8 cellular contexts compared by ENCODE assay signal in genomic region chr6:149834513-149835481, GRCh38. TPM values are rescaled to one million over a fixed set of nuclear protein-coding genes. Genes with fewer than 3 reads are reported as not detected.
A peak's percentile ranks its signal among the peaks of the same experiment; 100 is the strongest.
DNase-seq lines count a peak whose midpoint lies in the region; ATAC-seq and TF ChIP-seq lines count a peak whose summit lies in the region.

No MANE protein-coding gene starts in this region.

- H3K36me3 Mint-ChIP-seq in CD8-positive, alpha-beta T cell = no peaks in the 10 kb centered on the region
- H3K36me3 Mint-ChIP-seq in activated T-helper 17 cell treated with anti-CD3 and anti-CD28 coated beads, Interleukin-2, amount 50 U/mL, for 72 hours (ENCODE audit: low read depth) = no peaks in the 10 kb centered on the region

- H3K4me1 Mint-ChIP-seq in CD8-positive, alpha-beta T cell (ENCODE audit: low read depth) = peaks cover 2% of the 10 kb centered on the region
- H3K4me1 Mint-ChIP-seq in activated T-helper 17 cell treated with anti-CD3 and anti-CD28 coated beads, Interleukin-2, amount 50 U/mL, for 72 hours = no peaks in the 10 kb centered on the region

- H3K27me3 Mint-ChIP-seq in CD8-positive, alpha-beta T cell (ENCODE audit: low read depth) = peaks cover 4% of the 10 kb centered on the region
- no peaks in the 10 kb centered on the region for H3K27me3 Mint-ChIP-seq in activated T-helper 17 cell treated with anti-CD3 and anti-CD28 coated beads, Interleukin-2, amount 50 U/mL, for 72 hours

- no peak overlapping the region for H3K4me2 ChIP-seq in osteoblast (ENCODE audit: insufficient read depth, low read length)

- peaks cover 5% of the 10 kb centered on the region for H4K20me1 ChIP-seq in osteoblast (ENCODE audit: insufficient read depth, low read length)

- H3K79me2 ChIP-seq in osteoblast (ENCODE audit: insufficient read depth, low read length) = no peaks in the 10 kb centered on the region

- no peak overlapping the region for H3K4me3 ChIP-seq in CD8-positive, alpha-beta T cell (ENCODE audit: low read depth, low read length)
- H3K4me3 ChIP-seq in osteoblast (ENCODE audit: insufficient read depth, low read length) = no peak overlapping the region

- H3K27me3 ChIP-seq in CD8-positive, alpha-beta T cell (ENCODE audit: insufficient read depth, low read length) = no peaks in the 10 kb centered on the region
- no peaks in the 10 kb centered on the region for H3K27me3 ChIP-seq in osteoblast (ENCODE audit: insufficient read depth, low read length)

- ATAC-seq in CD8-positive, alpha-beta T cell = peak; percentile 98
- peak; percentile 45 for ATAC-seq in activated T-helper 17 cell treated with anti-CD3 and anti-CD28 coated beads, Interleukin-2, amount 50 U/mL, for 72 hours (replicated peaks)
- no peak for ATAC-seq in GM21526 (IDR thresholded peaks at IDR 0.05; ENCODE audit: low FRiP score, unreplicated experiment)

- H3K9me3 ChIP-seq in CD8-positive, alpha-beta T cell (ENCODE audit: low read length) = no peaks in the 10 kb centered on the region
- H3K9me3 ChIP-seq in osteoblast (ENCODE audit: low read depth, low read length) = no peaks in the 10 kb centered on the region

- no peaks in the 10 kb centered on the region for H3K9me3 Mint-ChIP-seq in CD8-positive, alpha-beta T cell
- no peaks in the 10 kb centered on the region for H3K9me3 Mint-ChIP-seq in activated T-helper 17 cell treated with anti-CD3 and anti-CD28 coated beads, Interleukin-2, amount 50 U/mL, for 72 hours

- H3K4me3 Mint-ChIP-seq in CD8-positive, alpha-beta T cell = no peak overlapping the region
- no peak overlapping the region for H3K4me3 Mint-ChIP-seq in activated T-helper 17 cell treated with anti-CD3 and anti-CD28 coated beads, Interleukin-2, amount 50 U/mL, for 72 hours

- peak; percentile 86 for TF ChIP-seq CTCF in CD8-positive, alpha-beta T cell (IDR thresholded peaks at IDR 0.05)
- TF ChIP-seq CTCF in osteoblast (IDR thresholded peaks at IDR 0.05; ENCODE audit: extremely low read depth, low read depth, low read length) = peak; percentile 94

- no peak overlapping the region for H3K27ac Mint-ChIP-seq in CD8-positive, alpha-beta T cell
- no peak overlapping the region for H3K27ac Mint-ChIP-seq in activated T-helper 17 cell treated with anti-CD3 and anti-CD28 coated beads, Interleukin-2, amount 50 U/mL, for 72 hours

- no peaks in the 10 kb centered on the region for H3K36me3 ChIP-seq in CD8-positive, alpha-beta T cell (ENCODE audit: insufficient read depth, low read length)
- H3K36me3 ChIP-seq in osteoblast (ENCODE audit: insufficient read depth, low read length) = peaks cover 16% of the 10 kb centered on the region

- intact Hi-C loops in CD8-positive, alpha-beta T cell (cut with DNase I, micrococcal nuclease) = loop anchor here (1.0 to 5.0 kb wide), 7 partner anchors 30 to 983 kb away; partner anchors contain the start of gene LRP11 (in 2 of the 2)

- H3K4me1 ChIP-seq in CD8-positive, alpha-beta T cell (ENCODE audit: insufficient read depth, low read length) = no peaks in the 10 kb centered on the region
- H3K4me1 ChIP-seq in osteoblast (ENCODE audit: insufficient read depth, low read length) = peaks cover 10% of the 10 kb centered on the region

- CTCF ChIA-PET in CD8-positive, alpha-beta T cell (lab: Charles Lee) = interaction anchor here (0.6 to 2.6 kb wide), 20 partner anchors 9 to 289 kb away, joined by 3 to 11 read pairs (median 4); partner anchors contain the start of gene PPIL4

- no peak overlapping the region for H3K27ac ChIP-seq in CD8-positive, alpha-beta T cell (ENCODE audit: low read depth, low read length)
- H3K27ac ChIP-seq in osteoblast (ENCODE audit: low read depth, low read length) = no peak overlapping the region

- POLR2A ChIA-PET in CD8-positive, alpha-beta T cell (lab: Charles Lee) = no interaction called here

- no peak overlapping the region for H2AFZ ChIP-seq in osteoblast (ENCODE audit: low read length)

- DNase-seq in CD8-positive, alpha-beta T cell = peak; percentile 58 to 82 (median 70)
- DNase-seq in HK-2 (ENCODE audit: unreplicated experiment) = peak; percentile 65
- DNase-seq in RPMI7951 (ENCODE audit: low read depth) = peak; percentile 63
- DNase-seq in fibroblast of the conjunctiva (ENCODE audit: low read depth) = peak; percentile 62
- DNase-seq in osteoblast (ENCODE audit: insufficient read length, low spot score, missing footprints) = peak; percentile 82
- DNase-seq in ureter (ENCODE audit: low spot score) = peak; percentile 74

RNA-seq across cellular contexts. Expression of gene LRP11, which starts 29.4 kb away (rescaled TPM):
- total RNA-seq in CD8-positive, alpha-beta T cell = under 1 TPM in 1 of 2 experiments, not detected in 1; 0.17 TPM
- total RNA-seq in RPMI7951 (2014; rRNA removed; shearing (Covaris generic)) = 67.0 and 67.4 TPM in 2 replicates
- 1 to 10 TPM; 6.5 to 9.6 TPM for total RNA-seq in activated T-helper 17 cell treated with anti-CD3 and anti-CD28 coated beads, Interleukin-2, amount 50 U/mL, for 72 hours
- total RNA-seq in osteoblast (39.4 and 54.2 TPM in 2 replicates), ureter (73.6 TPM)

Comparison
In these comparisons a context has a peak if more than half of its experiments do, and no peak if none do; other contexts are left out.
1. RNA of gene LRP11, which starts 29.4 kb away (total RNA-seq): 73.6 TPM in ureter (single experiment), 67.0 to 67.4 TPM in RPMI7951, 39.4 to 54.2 TPM in osteoblast and 6.5 to 9.6 TPM in activated T-helper 17 cell treated with anti-CD3 and anti-CD28 coated beads, Interleukin-2, amount 50 U/mL, for 72 hours; 0.17 TPM in CD8-positive, alpha-beta T cell; every median in the first group is over 4 times any median in the second.
2. Peak in every context shown above with its lines, with median percentiles within 50 percentile points of each other: DNase-seq.